In the genomic region with DNA sequence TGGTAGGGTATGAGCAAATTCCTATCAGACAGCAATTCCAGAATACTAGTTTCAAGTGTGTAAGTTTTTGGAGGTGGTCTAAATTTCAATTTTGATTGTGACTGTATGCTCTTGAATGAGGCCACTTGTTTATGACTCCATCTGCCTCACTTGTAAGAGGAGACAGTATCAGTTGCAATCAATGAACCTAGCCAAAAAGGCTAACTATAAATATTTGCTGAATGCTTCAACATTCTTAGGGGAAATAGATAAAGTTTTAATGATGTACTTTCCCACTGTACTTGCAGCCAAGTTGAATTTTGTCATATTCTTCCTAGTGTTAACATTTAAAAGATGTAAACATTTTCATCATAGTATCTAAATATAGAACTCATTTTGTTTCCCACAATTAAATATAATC, we compare ENCODE assay signal across 1 cellular context.
TF ChIP-seq lines count a peak whose summit lies in the region.

No MANE protein-coding gene starts in this region.

TF ChIP-seq in IMR-90, 13 proteins besides CTCF, POLR2A, EP300 and RAD21:
- TF ChIP-seq MAZ (IDR thresholded peaks at IDR 0.05; ENCODE audit: borderline replicate concordance, low read depth, low read length) (no peak), CHD1 (IDR thresholded peaks at IDR 0.05; ENCODE audit: low read depth, low read length) (no peak), MAFK (IDR thresholded peaks at IDR 0.05; ENCODE audit: low read depth, low read length) (no peak)
- TF ChIP-seq, protein P1, sequence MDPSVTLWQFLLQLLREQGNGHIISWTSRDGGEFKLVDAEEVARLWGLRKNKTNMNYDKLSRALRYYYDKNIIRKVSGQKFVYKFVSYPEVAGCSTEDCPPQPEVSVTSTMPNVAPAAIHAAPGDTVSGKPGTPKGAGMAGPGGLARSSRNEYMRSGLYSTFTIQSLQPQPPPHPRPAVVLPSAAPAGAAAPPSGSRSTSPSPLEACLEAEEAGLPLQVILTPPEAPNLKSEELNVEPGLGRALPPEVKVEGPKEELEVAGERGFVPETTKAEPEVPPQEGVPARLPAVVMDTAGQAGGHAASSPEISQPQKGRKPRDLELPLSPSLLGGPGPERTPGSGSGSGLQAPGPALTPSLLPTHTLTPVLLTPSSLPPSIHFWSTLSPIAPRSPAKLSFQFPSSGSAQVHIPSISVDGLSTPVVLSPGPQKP (IDR thresholded peaks at IDR 0.05; ENCODE audit: borderline replicate concordance, low read depth, low read length): no peak
